In the genomic region with DNA sequence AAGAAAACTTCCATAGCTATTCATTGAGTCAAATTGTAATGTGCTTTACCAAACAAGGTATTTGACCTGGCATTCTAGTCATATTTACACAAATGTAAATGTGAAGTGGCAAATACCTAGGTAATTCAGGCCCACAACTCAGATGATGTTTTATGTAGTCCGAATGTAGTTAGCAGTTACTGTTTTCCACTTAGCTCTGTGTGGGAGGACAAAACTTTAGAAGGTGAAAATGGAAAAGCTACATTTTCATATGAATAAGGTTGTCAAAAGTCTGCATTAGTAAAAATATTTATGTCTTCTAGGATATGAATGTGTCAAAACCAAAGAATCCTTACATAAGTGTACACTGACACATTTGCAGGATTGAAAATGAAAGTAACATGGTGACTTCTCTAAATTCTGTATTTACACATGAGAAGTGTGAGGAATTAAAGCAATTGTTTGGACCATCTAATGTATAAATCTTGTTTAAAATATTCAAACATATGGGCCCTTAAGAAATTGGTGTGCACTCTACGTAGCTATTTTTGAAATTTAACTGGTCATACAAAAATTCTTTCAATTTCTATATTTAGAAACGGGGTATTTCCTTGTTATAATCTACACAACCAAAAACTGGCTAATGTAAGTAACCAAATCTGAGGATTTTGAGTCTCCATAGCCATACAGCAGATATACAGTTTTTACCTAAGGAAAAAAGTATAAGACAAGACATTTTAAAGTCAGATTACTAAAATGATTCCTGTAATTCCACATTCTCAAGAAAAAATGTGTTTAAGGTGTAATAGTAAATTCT, we compare ENCODE assay signal across 8 cellular contexts. TPM values are rescaled to one million over a fixed set of nuclear protein-coding genes. Genes with fewer than 3 reads are reported as not detected.
DNase-seq lines count a peak whose midpoint lies in the region; ATAC-seq and TF ChIP-seq lines count a peak whose summit lies in the region.

No MANE protein-coding gene starts in this region.

- H3K27me3 ChIP-seq in upper lobe of left lung = no peaks in the 10 kb centered on the region

- ATAC-seq in activated naive CD8-positive, alpha-beta T cell treated with anti-CD3 and anti-CD28 coated beads, Interleukin-2, amount 10 ng/mL, durations not matched to agents 7 days and 5 days (ENCODE audit: low read depth) = no peak
- ATAC-seq in upper lobe of left lung (ENCODE audit: low FRiP score in 2 of 2) (no peak), GM21381 (IDR thresholded peaks at IDR 0.05; ENCODE audit: unreplicated experiment) (no peak), esophagus mucosa (no peak)

- peaks cover 0 to 33% (median 0%) of the 10 kb centered on the region in 4 donors for H3K36me3 ChIP-seq in upper lobe of left lung

- H3K27me3 Mint-ChIP-seq in activated naive CD8-positive, alpha-beta T cell treated with anti-CD3 and anti-CD28 coated beads, Interleukin-2, amount 10 ng/mL, durations not matched to agents 7 days and 5 days = no peaks in the 10 kb centered on the region

- no peak for TF ChIP-seq CTCF in GM12864 (IDR thresholded peaks at IDR 0.05; ENCODE audit: low read depth, low read length, missing control alignments)
- TF ChIP-seq CTCF in NB4 (IDR thresholded peaks at IDR 0.05; ENCODE audit: low read depth, low read length) = no peak
- no peak for TF ChIP-seq CTCF in upper lobe of left lung (IDR thresholded peaks at IDR 0.05)

- H3K9me3 ChIP-seq in upper lobe of left lung = no peaks in the 10 kb centered on the region

- H3K36me3 Mint-ChIP-seq in activated naive CD8-positive, alpha-beta T cell treated with anti-CD3 and anti-CD28 coated beads, Interleukin-2, amount 10 ng/mL, durations not matched to agents 7 days and 5 days = peaks cover 65% of the 10 kb centered on the region

- peak overlapping the region; percentile 98 for H3K27ac Mint-ChIP-seq in activated naive CD8-positive, alpha-beta T cell treated with anti-CD3 and anti-CD28 coated beads, Interleukin-2, amount 10 ng/mL, durations not matched to agents 7 days and 5 days

- DNase-seq in GM12864 (ENCODE audit: low read depth) (no peak), NB4 (ENCODE audit: low read depth) (peak; percentile 65), kidney glomerular epithelial cell (lab: John Stamatoyannopoulos, UW) (peak; percentile 60), upper lobe of left lung (no peak), nucleus accumbens (lab: John Stamatoyannopoulos, UW) (no peak)
- no peak for DNase-seq in activated naive CD8-positive, alpha-beta T cell treated with anti-CD3 and anti-CD28 coated beads, Interleukin-2, amount 10 ng/mL, durations not matched to agents 7 days and 5 days

- peaks cover 20% of the 10 kb centered on the region for H3K4me1 Mint-ChIP-seq in activated naive CD8-positive, alpha-beta T cell treated with anti-CD3 and anti-CD28 coated beads, Interleukin-2, amount 10 ng/mL, durations not matched to agents 7 days and 5 days

- TF ChIP-seq POLR2A in NB4 (IDR thresholded peaks at IDR 0.05; ENCODE audit: extremely low read depth, insufficient read length) = no peak
- no peak for TF ChIP-seq POLR2A in upper lobe of left lung (IDR thresholded peaks at IDR 0.05)

- H3K9me3 Mint-ChIP-seq in activated naive CD8-positive, alpha-beta T cell treated with anti-CD3 and anti-CD28 coated beads, Interleukin-2, amount 10 ng/mL, durations not matched to agents 7 days and 5 days = no peaks in the 10 kb centered on the region

- 6 to 9% methylated on average over 3 of the region's 3 CpGs for WGBS in upper lobe of left lung, 2 donors

- POLR2A ChIA-PET in activated naive CD8-positive, alpha-beta T cell treated with anti-CD3 and anti-CD28 coated beads, Interleukin-2, amount 10 ng/mL, durations not matched to agents 7 days and 5 days (lab: Charles Lee) = interaction anchor here (0.6 to 16.0 kb wide), 8 partner anchors 6 to 365 kb away, joined by 4 to 373 read pairs (median 48); a partner anchor contains a TSS

- peak overlapping the region; percentile 96 for H3K4me3 Mint-ChIP-seq in activated naive CD8-positive, alpha-beta T cell treated with anti-CD3 and anti-CD28 coated beads, Interleukin-2, amount 10 ng/mL, durations not matched to agents 7 days and 5 days

- TF ChIP-seq EP300 in upper lobe of left lung (IDR thresholded peaks at IDR 0.05) = no peak

- H3K27ac ChIP-seq in upper lobe of left lung = peak overlapping the region; percentile 98 to 100 (median 100)

- peaks cover 31 to 36% (median 35%) of the 10 kb centered on the region in 4 donors for H3K4me1 ChIP-seq in upper lobe of left lung

- H3K4me3 ChIP-seq in GM12864 (ENCODE audit: low read depth, low read length) (peak overlapping the region; percentile 77; the same call in 1 of the 2 replicates), NB4 (ENCODE audit: low read depth, low read length) (peak overlapping the region; percentile 96), upper lobe of left lung (peak overlapping the region in 2 of 4 donors; percentile 70 to 74)

RNA-seq across cellular contexts. Expression of a gene that starts 5.4 kb away (rescaled TPM):
- total RNA-seq in activated naive CD8-positive, alpha-beta T cell treated with anti-CD3 and anti-CD28 coated beads, Interleukin-2, amount 10 ng/mL, durations not matched to agents 7 days and 5 days = 100 to 1,000 TPM; 135 to 136 TPM
- total RNA-seq in upper lobe of left lung (10 to 100 TPM; 42.1 to 85.5 (median 72.3) TPM), esophagus mucosa (20.4 TPM)

RNA-seq across cellular contexts. Expression of a gene that starts 26.6 kb away (rescaled TPM):
- total RNA-seq in activated naive CD8-positive, alpha-beta T cell treated with anti-CD3 and anti-CD28 coated beads, Interleukin-2, amount 10 ng/mL, durations not matched to agents 7 days and 5 days = 1 to 10 TPM; 7.7 to 8.0 TPM
- total RNA-seq in upper lobe of left lung (not detected), esophagus mucosa (0.36 TPM)

Comparison
In these comparisons a context has a peak if more than half of its experiments do, and no peak if none do; other contexts are left out.
1. DNase-seq: peak in NB4 (single experiment) and kidney glomerular epithelial cell (single experiment); none in GM12864 (single experiment), activated naive CD8-positive, alpha-beta T cell treated with anti-CD3 and anti-CD28 coated beads, Interleukin-2, amount 10 ng/mL, durations not matched to agents 7 days and 5 days (single experiment), upper lobe of left lung (0 of 2) and nucleus accumbens (0 of 56).